1 cellular context compared by ENCODE assay signal in the genomic region with DNA sequence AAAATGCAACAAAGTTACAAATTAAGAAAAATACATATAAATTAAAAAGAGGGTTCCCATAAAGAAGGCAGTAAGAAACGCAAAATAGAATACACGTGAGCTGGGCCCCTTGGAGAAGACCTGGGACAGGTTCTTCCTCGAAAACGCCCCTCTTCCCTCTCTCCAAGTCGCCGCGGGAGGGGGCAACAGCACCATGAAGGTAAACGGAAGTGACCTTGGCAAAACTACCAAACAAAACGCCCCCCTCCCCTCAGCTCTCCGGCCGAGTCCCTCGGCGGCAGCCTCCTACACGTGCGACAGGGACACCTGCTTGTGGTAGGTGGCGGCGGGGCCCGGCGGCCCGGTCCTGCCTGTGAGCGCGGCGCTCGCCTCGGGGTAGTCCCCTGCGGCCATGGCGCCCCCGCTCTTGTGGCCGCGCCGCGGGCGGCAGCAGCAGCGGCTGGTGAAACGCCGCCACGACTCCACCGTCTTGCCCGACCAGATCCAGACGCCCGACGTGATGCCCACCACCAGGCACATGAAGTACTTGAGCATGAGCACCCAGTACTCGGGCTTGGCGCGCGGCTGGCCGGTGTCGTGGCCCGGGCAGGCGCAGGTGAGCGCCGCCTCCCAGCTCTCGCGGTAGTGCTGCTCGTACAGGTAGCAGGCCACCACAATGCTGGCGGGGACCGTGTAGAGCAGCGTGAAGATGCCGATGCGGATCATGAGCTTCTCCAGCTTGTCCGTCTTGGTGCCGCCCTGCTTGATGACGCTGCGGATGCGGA.
A peak's percentile ranks its signal among the peaks of the same experiment; 100 is the strongest.
TF ChIP-seq lines count a peak whose summit lies in the region.

No MANE protein-coding gene starts in this region.

TF ChIP-seq in WTC11, 78 proteins besides CTCF, POLR2A, EP300 and RAD21 (continued from another document and continues in another):
- TF ChIP-seq, protein P1, sequence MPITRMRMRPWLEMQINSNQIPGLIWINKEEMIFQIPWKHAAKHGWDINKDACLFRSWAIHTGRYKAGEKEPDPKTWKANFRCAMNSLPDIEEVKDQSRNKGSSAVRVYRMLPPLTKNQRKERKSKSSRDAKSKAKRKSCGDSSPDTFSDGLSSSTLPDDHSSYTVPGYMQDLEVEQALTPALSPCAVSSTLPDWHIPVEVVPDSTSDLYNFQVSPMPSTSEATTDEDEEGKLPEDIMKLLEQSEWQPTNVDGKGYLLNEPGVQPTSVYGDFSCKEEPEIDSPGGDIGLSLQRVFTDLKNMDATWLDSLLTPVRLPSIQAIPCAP (CRISPR knock-in tag; IDR thresholded peaks at IDR 0.05): no peak
- TF ChIP-seq FOXK1 (CRISPR knock-in tag; IDR thresholded peaks at IDR 0.05) (0 out of 2 replicates have a peak, but pooled peaks have one; percentile 38), CREM (CRISPR knock-in tag; IDR thresholded peaks at IDR 0.05) (no peak), HMGA2 (CRISPR knock-in tag; IDR thresholded peaks at IDR 0.05) (no peak), ZNF416 (CRISPR knock-in tag; IDR thresholded peaks at IDR 0.05) (no peak), CREB1 (CRISPR knock-in tag; IDR thresholded peaks at IDR 0.05) (no peak), JAZF1 (CRISPR knock-in tag; IDR thresholded peaks at IDR 0.05) (no peak), ZNF317 (CRISPR knock-in tag; IDR thresholded peaks at IDR 0.05; ENCODE audit: borderline replicate concordance, low read depth) (no peak), ZNF423 (CRISPR knock-in tag; IDR thresholded peaks at IDR 0.05) (no peak), ELF4 (CRISPR knock-in tag; IDR thresholded peaks at IDR 0.05; ENCODE audit: low read depth) (no peak), ZNF671 (CRISPR knock-in tag; IDR thresholded peaks at IDR 0.05) (no peak), RORB (CRISPR knock-in tag; IDR thresholded peaks at IDR 0.05) (no peak), NR1H2 (CRISPR knock-in tag; IDR thresholded peaks at IDR 0.05) (no peak), NFYB (CRISPR knock-in tag; conservative IDR thresholded peaks at IDR 0.05; ENCODE audit: low read depth) (no peak), TEAD1 (CRISPR knock-in tag; IDR thresholded peaks at IDR 0.05) (no peak), GRHL2 (CRISPR knock-in tag; IDR thresholded peaks at IDR 0.05; ENCODE audit: insufficient replicate concordance, severe bottlenecking) (no peak), NFATC4 (CRISPR knock-in tag; IDR thresholded peaks at IDR 0.05) (no peak)
- TF ChIP-seq, protein P2, sequence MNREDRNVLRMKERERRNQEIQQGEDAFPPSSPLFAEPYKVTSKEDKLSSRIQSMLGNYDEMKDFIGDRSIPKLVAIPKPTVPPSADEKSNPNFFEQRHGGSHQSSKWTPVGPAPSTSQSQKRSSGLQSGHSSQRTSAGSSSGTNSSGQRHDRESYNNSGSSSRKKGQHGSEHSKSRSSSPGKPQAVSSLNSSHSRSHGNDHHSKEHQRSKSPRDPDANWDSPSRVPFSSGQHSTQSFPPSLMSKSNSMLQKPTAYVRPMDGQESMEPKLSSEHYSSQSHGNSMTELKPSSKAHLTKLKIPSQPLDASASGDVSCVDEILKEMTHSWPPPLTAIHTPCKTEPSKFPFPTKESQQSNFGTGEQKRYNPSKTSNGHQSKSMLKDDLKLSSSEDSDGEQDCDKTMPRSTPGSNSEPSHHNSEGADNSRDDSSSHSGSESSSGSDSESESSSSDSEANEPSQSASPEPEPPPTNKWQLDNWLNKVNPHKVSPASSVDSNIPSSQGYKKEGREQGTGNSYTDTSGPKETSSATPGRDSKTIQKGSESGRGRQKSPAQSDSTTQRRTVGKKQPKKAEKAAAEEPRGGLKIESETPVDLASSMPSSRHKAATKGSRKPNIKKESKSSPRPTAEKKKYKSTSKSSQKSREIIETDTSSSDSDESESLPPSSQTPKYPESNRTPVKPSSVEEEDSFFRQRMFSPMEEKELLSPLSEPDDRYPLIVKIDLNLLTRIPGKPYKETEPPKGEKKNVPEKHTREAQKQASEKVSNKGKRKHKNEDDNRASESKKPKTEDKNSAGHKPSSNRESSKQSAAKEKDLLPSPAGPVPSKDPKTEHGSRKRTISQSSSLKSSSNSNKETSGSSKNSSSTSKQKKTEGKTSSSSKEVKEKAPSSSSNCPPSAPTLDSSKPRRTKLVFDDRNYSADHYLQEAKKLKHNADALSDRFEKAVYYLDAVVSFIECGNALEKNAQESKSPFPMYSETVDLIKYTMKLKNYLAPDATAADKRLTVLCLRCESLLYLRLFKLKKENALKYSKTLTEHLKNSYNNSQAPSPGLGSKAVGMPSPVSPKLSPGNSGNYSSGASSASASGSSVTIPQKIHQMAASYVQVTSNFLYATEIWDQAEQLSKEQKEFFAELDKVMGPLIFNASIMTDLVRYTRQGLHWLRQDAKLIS (CRISPR knock-in tag; IDR thresholded peaks at IDR 0.05; ENCODE audit: borderline replicate concordance): no peak
- TF ChIP-seq, protein P3, sequence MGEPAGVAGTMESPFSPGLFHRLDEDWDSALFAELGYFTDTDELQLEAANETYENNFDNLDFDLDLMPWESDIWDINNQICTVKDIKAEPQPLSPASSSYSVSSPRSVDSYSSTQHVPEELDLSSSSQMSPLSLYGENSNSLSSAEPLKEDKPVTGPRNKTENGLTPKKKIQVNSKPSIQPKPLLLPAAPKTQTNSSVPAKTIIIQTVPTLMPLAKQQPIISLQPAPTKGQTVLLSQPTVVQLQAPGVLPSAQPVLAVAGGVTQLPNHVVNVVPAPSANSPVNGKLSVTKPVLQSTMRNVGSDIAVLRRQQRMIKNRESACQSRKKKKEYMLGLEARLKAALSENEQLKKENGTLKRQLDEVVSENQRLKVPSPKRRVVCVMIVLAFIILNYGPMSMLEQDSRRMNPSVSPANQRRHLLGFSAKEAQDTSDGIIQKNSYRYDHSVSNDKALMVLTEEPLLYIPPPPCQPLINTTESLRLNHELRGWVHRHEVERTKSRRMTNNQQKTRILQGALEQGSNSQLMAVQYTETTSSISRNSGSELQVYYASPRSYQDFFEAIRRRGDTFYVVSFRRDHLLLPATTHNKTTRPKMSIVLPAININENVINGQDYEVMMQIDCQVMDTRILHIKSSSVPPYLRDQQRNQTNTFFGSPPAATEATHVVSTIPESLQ (CRISPR knock-in tag; IDR thresholded peaks at IDR 0.05): no peak
- TF ChIP-seq, protein P4, sequence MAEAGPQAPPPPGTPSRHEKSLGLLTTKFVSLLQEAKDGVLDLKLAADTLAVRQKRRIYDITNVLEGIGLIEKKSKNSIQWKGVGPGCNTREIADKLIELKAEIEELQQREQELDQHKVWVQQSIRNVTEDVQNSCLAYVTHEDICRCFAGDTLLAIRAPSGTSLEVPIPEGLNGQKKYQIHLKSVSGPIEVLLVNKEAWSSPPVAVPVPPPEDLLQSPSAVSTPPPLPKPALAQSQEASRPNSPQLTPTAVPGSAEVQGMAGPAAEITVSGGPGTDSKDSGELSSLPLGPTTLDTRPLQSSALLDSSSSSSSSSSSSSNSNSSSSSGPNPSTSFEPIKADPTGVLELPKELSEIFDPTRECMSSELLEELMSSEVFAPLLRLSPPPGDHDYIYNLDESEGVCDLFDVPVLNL (CRISPR knock-in tag; IDR thresholded peaks at IDR 0.05; ENCODE audit: borderline replicate concordance, low read depth): no peak
- TF ChIP-seq, protein P5, sequence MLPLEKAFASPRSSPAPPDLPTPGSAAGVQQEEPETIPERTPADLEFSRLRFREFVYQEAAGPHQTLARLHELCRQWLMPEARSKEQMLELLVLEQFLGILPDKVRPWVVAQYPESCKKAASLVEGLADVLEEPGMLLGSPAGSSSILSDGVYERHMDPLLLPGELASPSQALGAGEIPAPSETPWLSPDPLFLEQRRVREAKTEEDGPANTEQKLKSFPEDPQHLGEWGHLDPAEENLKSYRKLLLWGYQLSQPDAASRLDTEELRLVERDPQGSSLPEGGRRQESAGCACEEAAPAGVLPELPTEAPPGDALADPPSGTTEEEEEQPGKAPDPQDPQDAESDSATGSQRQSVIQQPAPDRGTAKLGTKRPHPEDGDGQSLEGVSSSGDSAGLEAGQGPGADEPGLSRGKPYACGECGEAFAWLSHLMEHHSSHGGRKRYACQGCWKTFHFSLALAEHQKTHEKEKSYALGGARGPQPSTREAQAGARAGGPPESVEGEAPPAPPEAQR (CRISPR knock-in tag; IDR thresholded peaks at IDR 0.05): no peak
- TF ChIP-seq, protein P6, sequence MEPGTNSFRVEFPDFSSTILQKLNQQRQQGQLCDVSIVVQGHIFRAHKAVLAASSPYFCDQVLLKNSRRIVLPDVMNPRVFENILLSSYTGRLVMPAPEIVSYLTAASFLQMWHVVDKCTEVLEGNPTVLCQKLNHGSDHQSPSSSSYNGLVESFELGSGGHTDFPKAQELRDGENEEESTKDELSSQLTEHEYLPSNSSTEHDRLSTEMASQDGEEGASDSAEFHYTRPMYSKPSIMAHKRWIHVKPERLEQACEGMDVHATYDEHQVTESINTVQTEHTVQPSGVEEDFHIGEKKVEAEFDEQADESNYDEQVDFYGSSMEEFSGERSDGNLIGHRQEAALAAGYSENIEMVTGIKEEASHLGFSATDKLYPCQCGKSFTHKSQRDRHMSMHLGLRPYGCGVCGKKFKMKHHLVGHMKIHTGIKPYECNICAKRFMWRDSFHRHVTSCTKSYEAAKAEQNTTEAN (CRISPR knock-in tag; IDR thresholded peaks at IDR 0.05): peak; percentile 40; the same call in 1 of the 2 replicates
- TF ChIP-seq, protein P7, sequence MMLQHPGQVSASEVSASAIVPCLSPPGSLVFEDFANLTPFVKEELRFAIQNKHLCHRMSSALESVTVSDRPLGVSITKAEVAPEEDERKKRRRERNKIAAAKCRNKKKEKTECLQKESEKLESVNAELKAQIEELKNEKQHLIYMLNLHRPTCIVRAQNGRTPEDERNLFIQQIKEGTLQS (CRISPR knock-in tag; conservative IDR thresholded peaks at IDR 0.05): no peak
- TF ChIP-seq, protein P8, sequence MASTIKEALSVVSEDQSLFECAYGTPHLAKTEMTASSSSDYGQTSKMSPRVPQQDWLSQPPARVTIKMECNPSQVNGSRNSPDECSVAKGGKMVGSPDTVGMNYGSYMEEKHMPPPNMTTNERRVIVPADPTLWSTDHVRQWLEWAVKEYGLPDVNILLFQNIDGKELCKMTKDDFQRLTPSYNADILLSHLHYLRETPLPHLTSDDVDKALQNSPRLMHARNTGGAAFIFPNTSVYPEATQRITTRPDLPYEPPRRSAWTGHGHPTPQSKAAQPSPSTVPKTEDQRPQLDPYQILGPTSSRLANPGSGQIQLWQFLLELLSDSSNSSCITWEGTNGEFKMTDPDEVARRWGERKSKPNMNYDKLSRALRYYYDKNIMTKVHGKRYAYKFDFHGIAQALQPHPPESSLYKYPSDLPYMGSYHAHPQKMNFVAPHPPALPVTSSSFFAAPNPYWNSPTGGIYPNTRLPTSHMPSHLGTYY (CRISPR knock-in tag; IDR thresholded peaks at IDR 0.05): no peak
- TF ChIP-seq, protein P9, sequence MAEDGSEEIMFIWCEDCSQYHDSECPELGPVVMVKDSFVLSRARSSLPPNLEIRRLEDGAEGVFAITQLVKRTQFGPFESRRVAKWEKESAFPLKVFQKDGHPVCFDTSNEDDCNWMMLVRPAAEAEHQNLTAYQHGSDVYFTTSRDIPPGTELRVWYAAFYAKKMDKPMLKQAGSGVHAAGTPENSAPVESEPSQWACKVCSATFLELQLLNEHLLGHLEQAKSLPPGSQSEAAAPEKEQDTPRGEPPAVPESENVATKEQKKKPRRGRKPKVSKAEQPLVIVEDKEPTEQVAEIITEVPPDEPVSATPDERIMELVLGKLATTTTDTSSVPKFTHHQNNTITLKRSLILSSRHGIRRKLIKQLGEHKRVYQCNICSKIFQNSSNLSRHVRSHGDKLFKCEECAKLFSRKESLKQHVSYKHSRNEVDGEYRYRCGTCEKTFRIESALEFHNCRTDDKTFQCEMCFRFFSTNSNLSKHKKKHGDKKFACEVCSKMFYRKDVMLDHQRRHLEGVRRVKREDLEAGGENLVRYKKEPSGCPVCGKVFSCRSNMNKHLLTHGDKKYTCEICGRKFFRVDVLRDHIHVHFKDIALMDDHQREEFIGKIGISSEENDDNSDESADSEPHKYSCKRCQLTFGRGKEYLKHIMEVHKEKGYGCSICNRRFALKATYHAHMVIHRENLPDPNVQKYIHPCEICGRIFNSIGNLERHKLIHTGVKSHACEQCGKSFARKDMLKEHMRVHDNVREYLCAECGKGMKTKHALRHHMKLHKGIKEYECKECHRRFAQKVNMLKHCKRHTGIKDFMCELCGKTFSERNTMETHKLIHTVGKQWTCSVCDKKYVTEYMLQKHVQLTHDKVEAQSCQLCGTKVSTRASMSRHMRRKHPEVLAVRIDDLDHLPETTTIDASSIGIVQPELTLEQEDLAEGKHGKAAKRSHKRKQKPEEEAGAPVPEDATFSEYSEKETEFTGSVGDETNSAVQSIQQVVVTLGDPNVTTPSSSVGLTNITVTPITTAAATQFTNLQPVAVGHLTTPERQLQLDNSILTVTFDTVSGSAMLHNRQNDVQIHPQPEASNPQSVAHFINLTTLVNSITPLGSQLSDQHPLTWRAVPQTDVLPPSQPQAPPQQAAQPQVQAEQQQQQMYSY (CRISPR knock-in tag; IDR thresholded peaks at IDR 0.05): no peak
- TF ChIP-seq, protein P10, sequence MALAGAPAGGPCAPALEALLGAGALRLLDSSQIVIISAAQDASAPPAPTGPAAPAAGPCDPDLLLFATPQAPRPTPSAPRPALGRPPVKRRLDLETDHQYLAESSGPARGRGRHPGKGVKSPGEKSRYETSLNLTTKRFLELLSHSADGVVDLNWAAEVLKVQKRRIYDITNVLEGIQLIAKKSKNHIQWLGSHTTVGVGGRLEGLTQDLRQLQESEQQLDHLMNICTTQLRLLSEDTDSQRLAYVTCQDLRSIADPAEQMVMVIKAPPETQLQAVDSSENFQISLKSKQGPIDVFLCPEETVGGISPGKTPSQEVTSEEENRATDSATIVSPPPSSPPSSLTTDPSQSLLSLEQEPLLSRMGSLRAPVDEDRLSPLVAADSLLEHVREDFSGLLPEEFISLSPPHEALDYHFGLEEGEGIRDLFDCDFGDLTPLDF (CRISPR knock-in tag; IDR thresholded peaks at IDR 0.05): no peak
- TF ChIP-seq, protein P11, sequence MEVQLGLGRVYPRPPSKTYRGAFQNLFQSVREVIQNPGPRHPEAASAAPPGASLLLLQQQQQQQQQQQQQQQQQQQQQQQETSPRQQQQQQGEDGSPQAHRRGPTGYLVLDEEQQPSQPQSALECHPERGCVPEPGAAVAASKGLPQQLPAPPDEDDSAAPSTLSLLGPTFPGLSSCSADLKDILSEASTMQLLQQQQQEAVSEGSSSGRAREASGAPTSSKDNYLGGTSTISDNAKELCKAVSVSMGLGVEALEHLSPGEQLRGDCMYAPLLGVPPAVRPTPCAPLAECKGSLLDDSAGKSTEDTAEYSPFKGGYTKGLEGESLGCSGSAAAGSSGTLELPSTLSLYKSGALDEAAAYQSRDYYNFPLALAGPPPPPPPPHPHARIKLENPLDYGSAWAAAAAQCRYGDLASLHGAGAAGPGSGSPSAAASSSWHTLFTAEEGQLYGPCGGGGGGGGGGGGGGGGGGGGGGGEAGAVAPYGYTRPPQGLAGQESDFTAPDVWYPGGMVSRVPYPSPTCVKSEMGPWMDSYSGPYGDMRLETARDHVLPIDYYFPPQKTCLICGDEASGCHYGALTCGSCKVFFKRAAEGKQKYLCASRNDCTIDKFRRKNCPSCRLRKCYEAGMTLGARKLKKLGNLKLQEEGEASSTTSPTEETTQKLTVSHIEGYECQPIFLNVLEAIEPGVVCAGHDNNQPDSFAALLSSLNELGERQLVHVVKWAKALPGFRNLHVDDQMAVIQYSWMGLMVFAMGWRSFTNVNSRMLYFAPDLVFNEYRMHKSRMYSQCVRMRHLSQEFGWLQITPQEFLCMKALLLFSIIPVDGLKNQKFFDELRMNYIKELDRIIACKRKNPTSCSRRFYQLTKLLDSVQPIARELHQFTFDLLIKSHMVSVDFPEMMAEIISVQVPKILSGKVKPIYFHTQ (CRISPR knock-in tag; IDR thresholded peaks at IDR 0.05): no peak
